ENCODE assay signal across 23 cellular contexts in genomic region chr22:24945430-24945829, GRCh38. TPM values are rescaled to one million over a fixed set of nuclear protein-coding genes. Genes with fewer than 3 reads are reported as not detected.
"Had no signal": no experiment of that assay in that cellular context is flagged by ENCODE, and none has a peak within 500 bp of the region (broad histone marks: within the 10 kb centered on the region; RNA-seq: fewer than 3 reads in every experiment).

No MANE protein-coding gene starts in this region.

- H3K4me2 ChIP-seq: KMS-11, SK-N-SH had no signal

- H3K9ac ChIP-seq: KMS-11, SK-N-SH had no signal

- H3K4me3 ChIP-seq: K562 had no signal

- H3K36me3 Mint-ChIP-seq: IgD-negative memory B cell had no signal

- H3K4me3 Mint-ChIP-seq: IgD-negative memory B cell had no signal

- H3K9me3 ChIP-seq: SK-N-SH had no signal

- FAIRE-seq: K562, RCC 7860 had no signal

- DNase-seq: Kasumi-1, MM.1S, NCI-H1092 treated with DMSO at 0.1 percent for 48 hours, NCI-H1436, NCI-H187, NCI-H2029, NCI-H2081 treated with DMSO at 0.1 percent for 48 hours, NCI-H2171, NCI-H226, NCI-H446, NCI-H510A, NCI-H524 treated with DMSO at 0.1 percent for 48 hours, NCI-H69, NCI-H774, RPMI8226, SHP77, SK-N-SH had no signal

- H3K27ac ChIP-seq: KMS-11 had no signal

RNA-seq across cellular contexts. Expression of gene LHFPL7, which starts 1.1 kb away (rescaled TPM):
- total RNA-seq: HT1080, K562, M059J had no signal
- polyA plus RNA-seq: IgD-negative memory B cell, K562, SK-N-SH had no signal

RNA-seq across cellular contexts. Expression of gene KIAA1671, which starts 7.1 kb away (rescaled TPM):
- polyA plus RNA-seq: IgD-negative memory B cell had no signal
